Comparison of ENCODE assay signal across 1 cellular context in the genomic region with DNA sequence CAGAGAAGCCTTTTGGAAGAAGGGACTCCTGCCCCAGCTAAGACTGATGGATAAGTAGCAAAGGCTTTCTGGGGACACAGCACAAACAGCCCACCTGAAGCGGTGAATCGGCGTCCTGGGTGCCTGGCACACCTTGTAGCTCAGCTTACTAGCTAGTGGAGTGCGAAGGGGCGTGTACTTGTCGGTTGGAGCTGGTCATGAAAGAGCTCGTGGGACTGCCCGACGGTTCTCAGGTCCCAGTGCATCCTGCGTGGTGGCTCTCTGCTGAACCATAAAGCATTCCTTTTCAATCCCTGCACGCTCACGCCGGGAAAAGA.
TF ChIP-seq lines count a peak whose summit lies in the region.

No MANE protein-coding gene starts in this region.

TF ChIP-seq in HepG2, 621 proteins besides CTCF, POLR2A, EP300 and RAD21 (continued from another document):
- TF ChIP-seq, protein P1, sequence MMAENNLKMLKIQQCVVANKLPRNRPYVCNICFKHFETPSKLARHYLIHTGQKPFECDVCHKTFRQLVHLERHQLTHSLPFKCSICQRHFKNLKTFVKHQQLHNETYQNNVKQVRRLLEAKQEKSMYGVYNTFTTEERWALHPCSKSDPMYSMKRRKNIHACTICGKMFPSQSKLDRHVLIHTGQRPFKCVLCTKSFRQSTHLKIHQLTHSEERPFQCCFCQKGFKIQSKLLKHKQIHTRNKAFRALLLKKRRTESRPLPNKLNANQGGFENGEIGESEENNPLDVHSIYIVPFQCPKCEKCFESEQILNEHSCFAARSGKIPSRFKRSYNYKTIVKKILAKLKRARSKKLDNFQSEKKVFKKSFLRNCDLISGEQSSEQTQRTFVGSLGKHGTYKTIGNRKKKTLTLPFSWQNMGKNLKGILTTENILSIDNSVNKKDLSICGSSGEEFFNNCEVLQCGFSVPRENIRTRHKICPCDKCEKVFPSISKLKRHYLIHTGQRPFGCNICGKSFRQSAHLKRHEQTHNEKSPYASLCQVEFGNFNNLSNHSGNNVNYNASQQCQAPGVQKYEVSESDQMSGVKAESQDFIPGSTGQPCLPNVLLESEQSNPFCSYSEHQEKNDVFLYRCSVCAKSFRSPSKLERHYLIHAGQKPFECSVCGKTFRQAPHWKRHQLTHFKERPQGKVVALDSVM (CRISPR knock-in tag; IDR thresholded peaks at IDR 0.05): peak; percentile 34; the same call in 1 of the 2 replicates
- TF ChIP-seq ZNF674 (CRISPR knock-in tag; IDR thresholded peaks at IDR 0.05; ENCODE audit: low read depth) (no peak), JUND (CRISPR knock-in tag; IDR thresholded peaks at IDR 0.05) (no peak), ELF4 (CRISPR knock-in tag; IDR thresholded peaks at IDR 0.05; ENCODE audit: borderline replicate concordance) (no peak), ZNF446 (CRISPR knock-in tag; IDR thresholded peaks at IDR 0.05) (no peak), XBP1 (CRISPR knock-in tag; IDR thresholded peaks at IDR 0.05) (no peak), SP140L (CRISPR knock-in tag; IDR thresholded peaks at IDR 0.05; ENCODE audit: borderline replicate concordance) (no peak), ZNF329 (CRISPR knock-in tag; IDR thresholded peaks at IDR 0.05; ENCODE audit: low read depth) (no peak), ZBTB8A (CRISPR knock-in tag; IDR thresholded peaks at IDR 0.05; ENCODE audit: borderline replicate concordance, low read depth) (no peak), ZNF431 (CRISPR knock-in tag; IDR thresholded peaks at IDR 0.05; ENCODE audit: borderline replicate concordance, low read depth) (no peak), KLF13 (CRISPR knock-in tag; IDR thresholded peaks at IDR 0.05) (no peak), KLF9 (CRISPR knock-in tag; IDR thresholded peaks at IDR 0.05; ENCODE audit: low read depth) (no peak), FOXA1 (IDR thresholded peaks at IDR 0.05) (no peak), FOXA1 (CRISPR knock-in tag; IDR thresholded peaks at IDR 0.05) (0 out of 2 replicates have a peak, but pooled peaks have one; percentile 4), POLR2AphosphoS2 (IDR thresholded peaks at IDR 0.05; ENCODE audit: low read depth, low read length) (no peak), ZNF30 (CRISPR knock-in tag; IDR thresholded peaks at IDR 0.05) (no peak), TOPORS (CRISPR knock-in tag; IDR thresholded peaks at IDR 0.05) (no peak)
- TF ChIP-seq, protein P2, sequence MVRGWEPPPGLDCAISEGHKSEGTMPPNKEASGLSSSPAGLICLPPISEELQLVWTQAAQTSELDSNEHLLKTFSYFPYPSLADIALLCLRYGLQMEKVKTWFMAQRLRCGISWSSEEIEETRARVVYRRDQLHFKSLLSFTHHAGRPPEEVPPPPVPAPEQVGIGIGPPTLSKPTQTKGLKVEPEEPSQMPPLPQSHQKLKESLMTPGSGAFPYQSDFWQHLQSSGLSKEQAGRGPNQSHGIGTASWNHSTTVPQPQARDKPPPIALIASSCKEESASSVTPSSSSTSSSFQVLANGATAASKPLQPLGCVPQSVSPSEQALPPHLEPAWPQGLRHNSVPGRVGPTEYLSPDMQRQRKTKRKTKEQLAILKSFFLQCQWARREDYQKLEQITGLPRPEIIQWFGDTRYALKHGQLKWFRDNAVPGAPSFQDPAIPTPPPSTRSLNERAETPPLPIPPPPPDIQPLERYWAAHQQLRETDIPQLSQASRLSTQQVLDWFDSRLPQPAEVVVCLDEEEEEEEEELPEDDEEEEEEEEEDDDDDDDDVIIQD (CRISPR knock-in tag; IDR thresholded peaks at IDR 0.05; ENCODE audit: low read depth): no peak
- TF ChIP-seq, protein P3, sequence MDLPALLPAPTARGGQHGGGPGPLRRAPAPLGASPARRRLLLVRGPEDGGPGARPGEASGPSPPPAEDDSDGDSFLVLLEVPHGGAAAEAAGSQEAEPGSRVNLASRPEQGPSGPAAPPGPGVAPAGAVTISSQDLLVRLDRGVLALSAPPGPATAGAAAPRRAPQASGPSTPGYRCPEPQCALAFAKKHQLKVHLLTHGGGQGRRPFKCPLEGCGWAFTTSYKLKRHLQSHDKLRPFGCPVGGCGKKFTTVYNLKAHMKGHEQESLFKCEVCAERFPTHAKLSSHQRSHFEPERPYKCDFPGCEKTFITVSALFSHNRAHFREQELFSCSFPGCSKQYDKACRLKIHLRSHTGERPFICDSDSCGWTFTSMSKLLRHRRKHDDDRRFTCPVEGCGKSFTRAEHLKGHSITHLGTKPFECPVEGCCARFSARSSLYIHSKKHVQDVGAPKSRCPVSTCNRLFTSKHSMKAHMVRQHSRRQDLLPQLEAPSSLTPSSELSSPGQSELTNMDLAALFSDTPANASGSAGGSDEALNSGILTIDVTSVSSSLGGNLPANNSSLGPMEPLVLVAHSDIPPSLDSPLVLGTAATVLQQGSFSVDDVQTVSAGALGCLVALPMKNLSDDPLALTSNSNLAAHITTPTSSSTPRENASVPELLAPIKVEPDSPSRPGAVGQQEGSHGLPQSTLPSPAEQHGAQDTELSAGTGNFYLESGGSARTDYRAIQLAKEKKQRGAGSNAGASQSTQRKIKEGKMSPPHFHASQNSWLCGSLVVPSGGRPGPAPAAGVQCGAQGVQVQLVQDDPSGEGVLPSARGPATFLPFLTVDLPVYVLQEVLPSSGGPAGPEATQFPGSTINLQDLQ (CRISPR knock-in tag; IDR thresholded peaks at IDR 0.05): no peak
- TF ChIP-seq, protein P4, sequence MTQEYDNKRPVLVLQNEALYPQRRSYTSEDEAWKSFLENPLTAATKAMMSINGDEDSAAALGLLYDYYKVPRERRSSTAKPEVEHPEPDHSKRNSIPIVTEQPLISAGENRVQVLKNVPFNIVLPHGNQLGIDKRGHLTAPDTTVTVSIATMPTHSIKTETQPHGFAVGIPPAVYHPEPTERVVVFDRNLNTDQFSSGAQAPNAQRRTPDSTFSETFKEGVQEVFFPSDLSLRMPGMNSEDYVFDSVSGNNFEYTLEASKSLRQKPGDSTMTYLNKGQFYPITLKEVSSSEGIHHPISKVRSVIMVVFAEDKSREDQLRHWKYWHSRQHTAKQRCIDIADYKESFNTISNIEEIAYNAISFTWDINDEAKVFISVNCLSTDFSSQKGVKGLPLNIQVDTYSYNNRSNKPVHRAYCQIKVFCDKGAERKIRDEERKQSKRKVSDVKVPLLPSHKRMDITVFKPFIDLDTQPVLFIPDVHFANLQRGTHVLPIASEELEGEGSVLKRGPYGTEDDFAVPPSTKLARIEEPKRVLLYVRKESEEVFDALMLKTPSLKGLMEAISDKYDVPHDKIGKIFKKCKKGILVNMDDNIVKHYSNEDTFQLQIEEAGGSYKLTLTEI (CRISPR knock-in tag; conservative IDR thresholded peaks at IDR 0.05): no peak
- TF ChIP-seq, protein P5, sequence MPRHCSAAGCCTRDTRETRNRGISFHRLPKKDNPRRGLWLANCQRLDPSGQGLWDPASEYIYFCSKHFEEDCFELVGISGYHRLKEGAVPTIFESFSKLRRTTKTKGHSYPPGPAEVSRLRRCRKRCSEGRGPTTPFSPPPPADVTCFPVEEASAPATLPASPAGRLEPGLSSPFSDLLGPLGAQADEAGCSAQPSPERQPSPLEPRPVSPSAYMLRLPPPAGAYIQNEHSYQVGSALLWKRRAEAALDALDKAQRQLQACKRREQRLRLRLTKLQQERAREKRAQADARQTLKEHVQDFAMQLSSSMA (CRISPR knock-in tag; IDR thresholded peaks at IDR 0.05): peak; percentile 83; the same call in 1 of the 2 replicates
- TF ChIP-seq, protein P6, sequence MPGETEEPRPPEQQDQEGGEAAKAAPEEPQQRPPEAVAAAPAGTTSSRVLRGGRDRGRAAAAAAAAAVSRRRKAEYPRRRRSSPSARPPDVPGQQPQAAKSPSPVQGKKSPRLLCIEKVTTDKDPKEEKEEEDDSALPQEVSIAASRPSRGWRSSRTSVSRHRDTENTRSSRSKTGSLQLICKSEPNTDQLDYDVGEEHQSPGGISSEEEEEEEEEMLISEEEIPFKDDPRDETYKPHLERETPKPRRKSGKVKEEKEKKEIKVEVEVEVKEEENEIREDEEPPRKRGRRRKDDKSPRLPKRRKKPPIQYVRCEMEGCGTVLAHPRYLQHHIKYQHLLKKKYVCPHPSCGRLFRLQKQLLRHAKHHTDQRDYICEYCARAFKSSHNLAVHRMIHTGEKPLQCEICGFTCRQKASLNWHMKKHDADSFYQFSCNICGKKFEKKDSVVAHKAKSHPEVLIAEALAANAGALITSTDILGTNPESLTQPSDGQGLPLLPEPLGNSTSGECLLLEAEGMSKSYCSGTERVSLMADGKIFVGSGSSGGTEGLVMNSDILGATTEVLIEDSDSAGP (CRISPR knock-in tag; IDR thresholded peaks at IDR 0.05; ENCODE audit: borderline replicate concordance): 0 out of 2 replicates have a peak, but pooled peaks have one; percentile 7
- TF ChIP-seq, protein P7, sequence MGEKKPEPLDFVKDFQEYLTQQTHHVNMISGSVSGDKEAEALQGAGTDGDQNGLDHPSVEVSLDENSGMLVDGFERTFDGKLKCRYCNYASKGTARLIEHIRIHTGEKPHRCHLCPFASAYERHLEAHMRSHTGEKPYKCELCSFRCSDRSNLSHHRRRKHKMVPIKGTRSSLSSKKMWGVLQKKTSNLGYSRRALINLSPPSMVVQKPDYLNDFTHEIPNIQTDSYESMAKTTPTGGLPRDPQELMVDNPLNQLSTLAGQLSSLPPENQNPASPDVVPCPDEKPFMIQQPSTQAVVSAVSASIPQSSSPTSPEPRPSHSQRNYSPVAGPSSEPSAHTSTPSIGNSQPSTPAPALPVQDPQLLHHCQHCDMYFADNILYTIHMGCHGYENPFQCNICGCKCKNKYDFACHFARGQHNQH (CRISPR knock-in tag; IDR thresholded peaks at IDR 0.05): 0 out of 2 replicates have a peak, but pooled peaks have one; percentile 18
